Comparison of ENCODE assay signal across 26 cellular contexts in genomic region chr16:82252582-82252981, GRCh38.
"Had no signal": no experiment of that assay in that cellular context is flagged by ENCODE, and none has a peak within 500 bp of the region (broad histone marks: within the 10 kb centered on the region; RNA-seq: fewer than 3 reads in every experiment).

No MANE protein-coding gene starts in this region.

- H3K4me1 Mint-ChIP-seq: immature natural killer cell; nephron; neural crest cell; stimulated activated memory B cell treated with anti-CD40 and anti-IgM and Interleukin-4, amounts not matched to agents 10 μg/mL and 1 μg/mL and 100 μg/mL, for 72 hours; stimulated activated naive CD8-positive, alpha-beta T cell treated with anti-CD3 and anti-CD28 coated beads, Interleukin-15, amount 100 ng/mL, for 72 hours had no signal

- DNase-seq: hypothalamus; immature natural killer cell; kidney; left colon; left lung; lower lobe of right lung; mammary epithelial cell; mesenchymal stem cell; naive thymus-derived CD8-positive, alpha-beta T cell; pancreas; psoas muscle; right lobe of liver; stimulated activated CD4-positive, alpha-beta T cell treated with anti-CD3 and anti-CD28 coated beads, Interleukin-12 subunit alpha, Interleukin-12 subunit beta, amount 100 ng/mL, for 4 hours; stimulated activated CD4-positive, alpha-beta T cell treated with anti-CD3 and anti-CD28 coated beads, Interleukin-15, amount 100 ng/mL, for 24 hours; stimulated activated CD4-positive, alpha-beta T cell treated with anti-CD3 and anti-CD28 coated beads, Interleukin-2, amount 100 ng/mL, for 24 hours; stimulated activated CD4-positive, alpha-beta T cell treated with anti-CD3 and anti-CD28 coated beads, Interleukin-4, amount 100 ng/mL, for 1 hour; stimulated activated naive CD4-positive, alpha-beta T cell treated with Interleukin-2 at 50 U/mL for 16 hours; stimulated activated naive CD8-positive, alpha-beta T cell treated with anti-CD3 and anti-CD28 coated beads, Interleukin-15, amount 100 ng/mL, for 72 hours; substantia nigra; transverse colon; upper lobe of right lung had no signal

- H3K36me3 Mint-ChIP-seq: immature natural killer cell; naive thymus-derived CD8-positive, alpha-beta T cell; stimulated activated memory B cell treated with anti-CD40 and anti-IgM and Interleukin-4, amounts not matched to agents 10 μg/mL and 1 μg/mL and 100 μg/mL, for 72 hours had no signal

- FAIRE-seq: islet of Langerhans, kidney, pancreas, urothelium cell line had no signal

- H3K27me3 Mint-ChIP-seq: stimulated activated naive CD8-positive, alpha-beta T cell treated with anti-CD3 and anti-CD28 coated beads, Interleukin-15, amount 100 ng/mL, for 72 hours had no signal

- ATAC-seq: left colon; left lung; lower lobe of right lung; naive thymus-derived CD8-positive, alpha-beta T cell; pancreas; psoas muscle; right lobe of liver; stimulated activated memory B cell treated with anti-CD40 and anti-IgM and Interleukin-4, amounts not matched to agents 10 μg/mL and 1 μg/mL and 100 μg/mL, for 72 hours; stimulated activated naive CD8-positive, alpha-beta T cell treated with anti-CD3 and anti-CD28 coated beads, Interleukin-15, amount 100 ng/mL, for 72 hours; upper lobe of right lung had no signal

- H3K4me3 Mint-ChIP-seq: immature natural killer cell; naive thymus-derived CD8-positive, alpha-beta T cell; nephron; neural crest cell; stimulated activated memory B cell treated with anti-CD40 and anti-IgM and Interleukin-4, amounts not matched to agents 10 μg/mL and 1 μg/mL and 100 μg/mL, for 72 hours; stimulated activated naive CD8-positive, alpha-beta T cell treated with anti-CD3 and anti-CD28 coated beads, Interleukin-15, amount 100 ng/mL, for 72 hours had no signal

- H3K27ac Mint-ChIP-seq: immature natural killer cell; naive thymus-derived CD8-positive, alpha-beta T cell; nephron; stimulated activated memory B cell treated with anti-CD40 and anti-IgM and Interleukin-4, amounts not matched to agents 10 μg/mL and 1 μg/mL and 100 μg/mL, for 72 hours; stimulated activated naive CD8-positive, alpha-beta T cell treated with anti-CD3 and anti-CD28 coated beads, Interleukin-15, amount 100 ng/mL, for 72 hours had no signal

- H3K9me3 Mint-ChIP-seq: immature natural killer cell; naive thymus-derived CD8-positive, alpha-beta T cell; stimulated activated memory B cell treated with anti-CD40 and anti-IgM and Interleukin-4, amounts not matched to agents 10 μg/mL and 1 μg/mL and 100 μg/mL, for 72 hours; stimulated activated naive CD8-positive, alpha-beta T cell treated with anti-CD3 and anti-CD28 coated beads, Interleukin-15, amount 100 ng/mL, for 72 hours had no signal
